In the genomic region with DNA sequence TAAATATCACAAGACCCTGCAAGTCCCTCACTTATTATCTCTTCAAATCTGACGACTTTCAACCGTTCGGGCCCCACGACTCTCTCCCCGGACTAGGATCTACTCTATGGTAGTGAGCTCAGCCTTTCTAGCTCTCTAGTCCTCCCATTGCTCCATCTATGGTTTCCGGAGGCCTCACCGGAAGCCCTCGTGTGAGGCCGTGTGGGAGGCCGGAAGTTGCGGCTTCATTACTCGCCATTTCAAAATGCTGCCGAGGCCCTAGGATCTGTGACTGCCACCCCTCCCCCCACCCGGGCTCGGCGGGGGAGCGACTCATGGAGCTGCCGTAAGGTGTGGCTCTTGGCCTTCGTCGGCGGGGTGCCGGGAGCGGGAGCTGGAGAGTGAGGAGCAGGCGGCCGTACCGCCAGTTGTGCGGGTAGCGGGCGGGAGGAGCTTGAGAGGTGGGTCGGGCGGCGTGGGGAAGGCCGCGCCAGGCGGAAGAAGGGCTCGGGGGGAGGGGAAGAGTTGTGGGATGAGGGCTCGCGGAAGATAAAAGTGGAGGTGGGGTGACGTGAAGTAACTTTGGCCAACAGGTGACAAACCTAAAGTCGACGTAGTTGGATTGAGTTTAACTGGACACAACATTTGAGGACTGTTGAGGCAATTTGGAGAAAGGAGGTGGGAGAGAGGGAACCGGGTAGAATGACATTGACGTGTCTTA, we compare ENCODE assay signal across 8 cellular contexts. TPM values are rescaled to one million over a fixed set of nuclear protein-coding genes. Genes with fewer than 3 reads are reported as not detected.
DNase-seq lines count a peak whose midpoint lies in the region; ATAC-seq and TF ChIP-seq lines count a peak whose summit lies in the region.

A gene with protein sequence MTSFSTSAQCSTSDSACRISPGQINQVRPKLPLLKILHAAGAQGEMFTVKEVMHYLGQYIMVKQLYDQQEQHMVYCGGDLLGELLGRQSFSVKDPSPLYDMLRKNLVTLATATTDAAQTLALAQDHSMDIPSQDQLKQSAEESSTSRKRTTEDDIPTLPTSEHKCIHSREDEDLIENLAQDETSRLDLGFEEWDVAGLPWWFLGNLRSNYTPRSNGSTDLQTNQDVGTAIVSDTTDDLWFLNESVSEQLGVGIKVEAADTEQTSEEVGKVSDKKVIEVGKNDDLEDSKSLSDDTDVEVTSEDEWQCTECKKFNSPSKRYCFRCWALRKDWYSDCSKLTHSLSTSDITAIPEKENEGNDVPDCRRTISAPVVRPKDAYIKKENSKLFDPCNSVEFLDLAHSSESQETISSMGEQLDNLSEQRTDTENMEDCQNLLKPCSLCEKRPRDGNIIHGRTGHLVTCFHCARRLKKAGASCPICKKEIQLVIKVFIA (plus strand): TSS at position 227 of the 700 bp plus-strand sequence. CDS start 9,113 bp downstream, outside the sequence.

- H3K4me3 ChIP-seq in epithelial cell of esophagus (ENCODE audit: low read length) (peak within 1 kb of the TSS; percentile 90), mononuclear cell (ENCODE audit: low read length) (peak within 1 kb of the TSS; percentile 82)

- TF ChIP-seq CTCF in epithelial cell of esophagus (IDR thresholded peaks at IDR 0.05; ENCODE audit: insufficient read depth, low read depth, low read length, missing control alignments): no peak

- ATAC-seq in GM21619 (IDR thresholded peaks at IDR 0.05; ENCODE audit: unreplicated experiment): peak; percentile 78

- peaks cover 91% of the 10 kb centered on the region for H3K4me1 ChIP-seq in mononuclear cell (ENCODE audit: insufficient read depth, low read length)

- TF ChIP-seq EP300 in Ishikawa (IDR thresholded peaks at IDR 0.05; ENCODE audit: borderline replicate concordance): peak; percentile 57

- TF ChIP-seq RAD21 in Ishikawa (IDR thresholded peaks at IDR 0.05; ENCODE audit: low read depth): 0 out of 2 replicates have a peak, but pooled peaks have one; percentile 7

- no peaks in the 10 kb centered on the region for H3K27me3 ChIP-seq in mononuclear cell (ENCODE audit: insufficient read depth, low read length)

- peak; percentile 92 for DNase-seq in DMS114 treated with DMSO at 0.1 percent for 48 hours (lab: John Stamatoyannopoulos, UW; ENCODE audit: unreplicated experiment)
- DNase-seq in OCI-M1 (lab: John Stamatoyannopoulos, UW): peak; percentile 99
- peak; percentile 86 for DNase-seq in activated T-cell treated with anti-CD3 and anti-CD28 coated beads for 1 hour (ENCODE audit: low read depth)
- DNase-seq in epithelial cell of esophagus (ENCODE audit: low read depth): peak; percentile 98
- peak; percentile 92 to 93 for DNase-seq in stimulated activated CD8-positive, alpha-beta memory T cell treated with anti-CD3 and anti-CD28 coated beads, Interleukin-2, amount 100 ng/mL, for 48 hours (ENCODE audit: low read depth in 2 of 2)

- H3K9me3 ChIP-seq in mononuclear cell (ENCODE audit: low read depth, low read length): no peaks in the 10 kb centered on the region

TF ChIP-seq in Ishikawa, 13 proteins besides CTCF, POLR2A, EP300 and RAD21:
- TF ChIP-seq EGR1 (IDR thresholded peaks at IDR 0.05): peak; percentile 64; the same call in 1 of the 2 replicates
- peak; percentile 60 for TF ChIP-seq TEAD4 (IDR thresholded peaks at IDR 0.05)
- no peak for TF ChIP-seq ZBTB7A (IDR thresholded peaks at IDR 0.05; ENCODE audit: low read depth)
- TF ChIP-seq FOXM1 (IDR thresholded peaks at IDR 0.05; ENCODE audit: borderline replicate concordance, low read depth): peak; percentile 70; the same call in 1 of the 2 replicates
- TF ChIP-seq, protein P1, sequence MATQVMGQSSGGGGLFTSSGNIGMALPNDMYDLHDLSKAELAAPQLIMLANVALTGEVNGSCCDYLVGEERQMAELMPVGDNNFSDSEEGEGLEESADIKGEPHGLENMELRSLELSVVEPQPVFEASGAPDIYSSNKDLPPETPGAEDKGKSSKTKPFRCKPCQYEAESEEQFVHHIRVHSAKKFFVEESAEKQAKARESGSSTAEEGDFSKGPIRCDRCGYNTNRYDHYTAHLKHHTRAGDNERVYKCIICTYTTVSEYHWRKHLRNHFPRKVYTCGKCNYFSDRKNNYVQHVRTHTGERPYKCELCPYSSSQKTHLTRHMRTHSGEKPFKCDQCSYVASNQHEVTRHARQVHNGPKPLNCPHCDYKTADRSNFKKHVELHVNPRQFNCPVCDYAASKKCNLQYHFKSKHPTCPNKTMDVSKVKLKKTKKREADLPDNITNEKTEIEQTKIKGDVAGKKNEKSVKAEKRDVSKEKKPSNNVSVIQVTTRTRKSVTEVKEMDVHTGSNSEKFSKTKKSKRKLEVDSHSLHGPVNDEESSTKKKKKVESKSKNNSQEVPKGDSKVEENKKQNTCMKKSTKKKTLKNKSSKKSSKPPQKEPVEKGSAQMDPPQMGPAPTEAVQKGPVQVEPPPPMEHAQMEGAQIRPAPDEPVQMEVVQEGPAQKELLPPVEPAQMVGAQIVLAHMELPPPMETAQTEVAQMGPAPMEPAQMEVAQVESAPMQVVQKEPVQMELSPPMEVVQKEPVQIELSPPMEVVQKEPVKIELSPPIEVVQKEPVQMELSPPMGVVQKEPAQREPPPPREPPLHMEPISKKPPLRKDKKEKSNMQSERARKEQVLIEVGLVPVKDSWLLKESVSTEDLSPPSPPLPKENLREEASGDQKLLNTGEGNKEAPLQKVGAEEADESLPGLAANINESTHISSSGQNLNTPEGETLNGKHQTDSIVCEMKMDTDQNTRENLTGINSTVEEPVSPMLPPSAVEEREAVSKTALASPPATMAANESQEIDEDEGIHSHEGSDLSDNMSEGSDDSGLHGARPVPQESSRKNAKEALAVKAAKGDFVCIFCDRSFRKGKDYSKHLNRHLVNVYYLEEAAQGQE (IDR thresholded peaks at IDR 0.05; ENCODE audit: low read depth): 0 out of 2 replicates have a peak, but pooled peaks have one; percentile 22
- TF ChIP-seq, protein P2, sequence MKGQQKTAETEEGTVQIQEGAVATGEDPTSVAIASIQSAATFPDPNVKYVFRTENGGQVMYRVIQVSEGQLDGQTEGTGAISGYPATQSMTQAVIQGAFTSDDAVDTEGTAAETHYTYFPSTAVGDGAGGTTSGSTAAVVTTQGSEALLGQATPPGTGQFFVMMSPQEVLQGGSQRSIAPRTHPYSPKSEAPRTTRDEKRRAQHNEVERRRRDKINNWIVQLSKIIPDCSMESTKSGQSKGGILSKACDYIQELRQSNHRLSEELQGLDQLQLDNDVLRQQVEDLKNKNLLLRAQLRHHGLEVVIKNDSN (IDR thresholded peaks at IDR 0.05): peak; percentile 27; the same call in 1 of the 2 replicates
- peak; percentile 90 for TF ChIP-seq YY1 (IDR thresholded peaks at IDR 0.05; ENCODE audit: low read depth)
- TF ChIP-seq, protein P3, sequence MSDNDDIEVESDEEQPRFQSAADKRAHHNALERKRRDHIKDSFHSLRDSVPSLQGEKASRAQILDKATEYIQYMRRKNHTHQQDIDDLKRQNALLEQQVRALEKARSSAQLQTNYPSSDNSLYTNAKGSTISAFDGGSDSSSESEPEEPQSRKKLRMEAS (IDR thresholded peaks at IDR 0.05): peak; percentile 95
- TF ChIP-seq TCF12 (IDR thresholded peaks at IDR 0.05; ENCODE audit: low read depth): peak; percentile 87
- TF ChIP-seq NFIC (IDR thresholded peaks at IDR 0.05): peak; percentile 43
- peak; percentile 78 for TF ChIP-seq CREB1 (IDR thresholded peaks at IDR 0.05; ENCODE audit: low read depth)
- peak; percentile 42; the same call in 1 of the 2 replicates for TF ChIP-seq CEBPB (IDR thresholded peaks at IDR 0.05)
- TF ChIP-seq TAF1 (IDR thresholded peaks at IDR 0.05; ENCODE audit: low read depth): peak; percentile 94
TF ChIP-seq in Ishikawa: peak in this region for 12.

RNA-seq across cellular contexts. Expression of the gene that starts here (rescaled TPM):
- total RNA-seq in mononuclear cell: 169 TPM

Comparison
In these comparisons a context has a peak if more than half of its experiments do, and no peak if none do; other contexts are left out.
1. Peak in every context shown above with its lines: DNase-seq, ATAC-seq and H3K4me3 ChIP-seq.